Comparison of ENCODE assay signal across 1 cellular context in genomic region chr1:149986486-149987296, GRCh38.
A peak's percentile ranks its signal among the peaks of the same experiment; 100 is the strongest.
TF ChIP-seq lines count a peak whose summit lies in the region.

No MANE protein-coding gene starts in this region.

TF ChIP-seq in SK-N-SH treated with all-trans-retinoic acid at 6 μM for 48 hours, 23 proteins besides CTCF, POLR2A, EP300 and RAD21 (continued from another document):
- TF ChIP-seq ARNTL (CRISPR knock-in tag; IDR thresholded peaks at IDR 0.05; ENCODE audit: borderline replicate concordance, low read depth) (no peak), ZNF8 (CRISPR knock-in tag; IDR thresholded peaks at IDR 0.05) (no peak), PATZ1 (CRISPR knock-in tag; IDR thresholded peaks at IDR 0.05; ENCODE audit: borderline replicate concordance) (peak; percentile 92), CREB5 (CRISPR knock-in tag; IDR thresholded peaks at IDR 0.05; ENCODE audit: low read depth) (no peak; the same call in 1 of the 2 replicates), ZC3H10 (CRISPR knock-in tag; IDR thresholded peaks at IDR 0.05) (peak; percentile 96)
